Comparison of ENCODE assay signal across 8 cellular contexts in the genomic region with DNA sequence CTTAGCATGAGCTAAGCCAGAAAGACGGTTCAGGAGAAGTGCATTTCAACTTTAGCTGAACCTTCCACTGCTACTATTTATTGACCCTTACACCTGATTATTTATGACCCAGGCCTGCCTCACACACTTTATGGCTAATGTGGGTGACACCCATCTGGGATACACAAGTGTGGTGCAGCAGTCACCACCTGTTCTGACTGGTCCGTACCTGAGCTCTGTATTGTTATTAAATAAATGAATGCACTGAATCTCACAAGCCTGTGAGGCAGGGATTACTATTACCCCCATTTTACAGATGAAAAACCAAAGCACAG. TPM values are rescaled to one million over a fixed set of nuclear protein-coding genes. Genes with fewer than 3 reads are reported as not detected.
A peak's percentile ranks its signal among the peaks of the same experiment; 100 is the strongest.
DNase-seq lines count a peak whose midpoint lies in the region; ATAC-seq and TF ChIP-seq lines count a peak whose summit lies in the region.

No MANE protein-coding gene starts in this region.

- H3K36me3 ChIP-seq in subcutaneous abdominal adipose tissue (ENCODE audit: control insufficient read depth in 5 of 5, insufficient read depth in 5 of 5, low read length in 5 of 5): peaks cover 0 to 5% (median 0%) of the 10 kb centered on the region in 5 donors

- peak overlapping the region; percentile 87 for H3K27ac Mint-ChIP-seq in T-helper 2 cell treated with Interferon-gamma antibody and Interleukin-4, amounts not matched to agents 5 μg/mL and 100 μg/mL, for 36 hours
- peak overlapping the region; percentile 94 for H3K27ac Mint-ChIP-seq in WTC11

- H3K27ac ChIP-seq in subcutaneous abdominal adipose tissue (ENCODE audit: low read depth, low read length): peak overlapping the region; percentile 93

- no peaks in the 10 kb centered on the region for H3K27me3 ChIP-seq in subcutaneous abdominal adipose tissue (ENCODE audit: control insufficient read depth in 5 of 5, insufficient read depth in 4 of 5, low read length in 5 of 5)

- POLR2A ChIA-PET in WTC11 (lab: Charles Lee): no interaction called here

- peaks cover 23% of the 10 kb centered on the region for H3K36me3 Mint-ChIP-seq in T-helper 2 cell treated with Interferon-gamma antibody and Interleukin-4, amounts not matched to agents 5 μg/mL and 100 μg/mL, for 36 hours (ENCODE audit: low read depth)
- no peaks in the 10 kb centered on the region for H3K36me3 Mint-ChIP-seq in WTC11

- H3K4me1 Mint-ChIP-seq in T-helper 2 cell treated with Interferon-gamma antibody and Interleukin-4, amounts not matched to agents 5 μg/mL and 100 μg/mL, for 36 hours (ENCODE audit: low read depth): peaks cover 43% of the 10 kb centered on the region
- H3K4me1 Mint-ChIP-seq in WTC11: peaks cover 66% of the 10 kb centered on the region

- H3K9me3 ChIP-seq in subcutaneous abdominal adipose tissue (ENCODE audit: control insufficient read depth in 5 of 5, low read length in 5 of 5): no peaks in the 10 kb centered on the region

- ATAC-seq in WTC11: no peak

- no peak for TF ChIP-seq CTCF in WTC11 (IDR thresholded peaks at IDR 0.05)

- peak overlapping the region; percentile 8 for H3K4me3 ChIP-seq in iPS-11a (ENCODE audit: low read depth, low read length)
- peak overlapping the region; percentile 82 to 99 (median 87) for H3K4me3 ChIP-seq in subcutaneous abdominal adipose tissue (ENCODE audit: low read depth in 1 of 5, low read length in 5 of 5)

- CTCF ChIA-PET in WTC11 (lab: Charles Lee): interaction anchor here (0.8 to 1.9 kb wide), 9 partner anchors 9 to 124 kb away, joined by 3 to 14 read pairs (median 4); no protein-coding TSS in a partner anchor

- H3K4me1 ChIP-seq in subcutaneous abdominal adipose tissue (ENCODE audit: control insufficient read depth in 5 of 5, insufficient read depth in 5 of 5, low read length in 5 of 5): peaks cover 29 to 86% (median 75%) of the 10 kb centered on the region in 5 donors

- no peaks in the 10 kb centered on the region for H3K27me3 Mint-ChIP-seq in T-helper 2 cell treated with Interferon-gamma antibody and Interleukin-4, amounts not matched to agents 5 μg/mL and 100 μg/mL, for 36 hours (ENCODE audit: low read depth)
- peaks cover 8% of the 10 kb centered on the region for H3K27me3 Mint-ChIP-seq in WTC11 (ENCODE audit: low read depth)

- no peaks in the 10 kb centered on the region for H3K9me3 Mint-ChIP-seq in T-helper 2 cell treated with Interferon-gamma antibody and Interleukin-4, amounts not matched to agents 5 μg/mL and 100 μg/mL, for 36 hours
- H3K9me3 Mint-ChIP-seq in WTC11: no peaks in the 10 kb centered on the region

- peak overlapping the region; percentile 86 for H3K4me3 Mint-ChIP-seq in T-helper 2 cell treated with Interferon-gamma antibody and Interleukin-4, amounts not matched to agents 5 μg/mL and 100 μg/mL, for 36 hours
- H3K4me3 Mint-ChIP-seq in WTC11: peak overlapping the region; percentile 86

- peak overlapping the region; percentile 86 to 97 (median 92) for H3K9ac ChIP-seq in subcutaneous abdominal adipose tissue (ENCODE audit: low read length in 5 of 5)

- no peak for DNase-seq in T-helper 2 cell treated with Interferon-gamma antibody and Interleukin-4, amounts not matched to agents 5 μg/mL and 100 μg/mL, for 36 hours (ENCODE audit: low spot score)
- DNase-seq in T-helper 2 cell: no peak
- no peak for DNase-seq in WTC11 (ENCODE audit: low spot score)
- DNase-seq in GM19240 (ENCODE audit: insufficient read length, low spot score): no peak
- DNase-seq in activated gamma-delta T cell treated with Interleukin-2 at 50 U/mL for 16 hours: no peak
- no peak for DNase-seq in NCI-H1048 (lab: John Stamatoyannopoulos, UW)

TF ChIP-seq in WTC11, 78 proteins besides CTCF, POLR2A, EP300 and RAD21 (continues in another document):
- TF ChIP-seq GABPB1 (CRISPR knock-in tag; IDR thresholded peaks at IDR 0.05) (no peak), ELF4 (CRISPR knock-in tag; IDR thresholded peaks at IDR 0.05; ENCODE audit: low read depth) (no peak), IRF1 (CRISPR knock-in tag; IDR thresholded peaks at IDR 0.05) (no peak), ZNF121 (CRISPR knock-in tag; IDR thresholded peaks at IDR 0.05) (no peak), ZBTB43 (CRISPR knock-in tag; IDR thresholded peaks at IDR 0.05) (no peak), ATF3 (CRISPR knock-in tag; conservative IDR thresholded peaks at IDR 0.05) (no peak), NR3C1 (CRISPR knock-in tag; conservative IDR thresholded peaks at IDR 0.05; ENCODE audit: low read depth) (no peak), CREM (CRISPR knock-in tag; IDR thresholded peaks at IDR 0.05) (no peak), ZMAT4 (CRISPR knock-in tag; IDR thresholded peaks at IDR 0.05) (no peak), ZNF232 (CRISPR knock-in tag; IDR thresholded peaks at IDR 0.05) (no peak)
- TF ChIP-seq, protein P1, sequence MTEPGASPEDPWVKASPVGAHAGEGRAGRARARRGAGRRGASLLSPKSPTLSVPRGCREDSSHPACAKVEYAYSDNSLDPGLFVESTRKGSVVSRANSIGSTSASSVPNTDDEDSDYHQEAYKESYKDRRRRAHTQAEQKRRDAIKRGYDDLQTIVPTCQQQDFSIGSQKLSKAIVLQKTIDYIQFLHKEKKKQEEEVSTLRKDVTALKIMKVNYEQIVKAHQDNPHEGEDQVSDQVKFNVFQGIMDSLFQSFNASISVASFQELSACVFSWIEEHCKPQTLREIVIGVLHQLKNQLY (CRISPR knock-in tag; IDR thresholded peaks at IDR 0.05): no peak
- TF ChIP-seq, protein P2, sequence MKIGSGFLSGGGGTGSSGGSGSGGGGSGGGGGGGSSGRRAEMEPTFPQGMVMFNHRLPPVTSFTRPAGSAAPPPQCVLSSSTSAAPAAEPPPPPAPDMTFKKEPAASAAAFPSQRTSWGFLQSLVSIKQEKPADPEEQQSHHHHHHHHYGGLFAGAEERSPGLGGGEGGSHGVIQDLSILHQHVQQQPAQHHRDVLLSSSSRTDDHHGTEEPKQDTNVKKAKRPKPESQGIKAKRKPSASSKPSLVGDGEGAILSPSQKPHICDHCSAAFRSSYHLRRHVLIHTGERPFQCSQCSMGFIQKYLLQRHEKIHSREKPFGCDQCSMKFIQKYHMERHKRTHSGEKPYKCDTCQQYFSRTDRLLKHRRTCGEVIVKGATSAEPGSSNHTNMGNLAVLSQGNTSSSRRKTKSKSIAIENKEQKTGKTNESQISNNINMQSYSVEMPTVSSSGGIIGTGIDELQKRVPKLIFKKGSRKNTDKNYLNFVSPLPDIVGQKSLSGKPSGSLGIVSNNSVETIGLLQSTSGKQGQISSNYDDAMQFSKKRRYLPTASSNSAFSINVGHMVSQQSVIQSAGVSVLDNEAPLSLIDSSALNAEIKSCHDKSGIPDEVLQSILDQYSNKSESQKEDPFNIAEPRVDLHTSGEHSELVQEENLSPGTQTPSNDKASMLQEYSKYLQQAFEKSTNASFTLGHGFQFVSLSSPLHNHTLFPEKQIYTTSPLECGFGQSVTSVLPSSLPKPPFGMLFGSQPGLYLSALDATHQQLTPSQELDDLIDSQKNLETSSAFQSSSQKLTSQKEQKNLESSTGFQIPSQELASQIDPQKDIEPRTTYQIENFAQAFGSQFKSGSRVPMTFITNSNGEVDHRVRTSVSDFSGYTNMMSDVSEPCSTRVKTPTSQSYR (CRISPR knock-in tag; IDR thresholded peaks at IDR 0.05): no peak

RNA-seq across cellular contexts. Expression of gene ANXA11, which starts 1.5 kb away (rescaled TPM):
- 67.5 to 83.3 TPM (median 80.1 TPM) in 3 replicates for total RNA-seq in WTC11 (2021)
